ENCODE assay signal across 31 cellular contexts in genomic region chr2:188770296-188770695, GRCh38.
"Had no signal": no experiment of that assay in that cellular context is flagged by ENCODE, and none has a peak within 500 bp of the region (broad histone marks: within the 10 kb centered on the region; RNA-seq: fewer than 3 reads in every experiment).

No MANE protein-coding gene starts in this region.

- ATAC-seq: activated naive CD4-positive, alpha-beta T cell treated with anti-CD3 and anti-CD28 coated beads, Interleukin-2, amount 50 U/mL, for 72 hours; activated naive CD8-positive, alpha-beta T cell treated with anti-CD3 and anti-CD28 coated beads, Interleukin-2, amount 50 U/mL, for 24 hours; activated T-cell treated with anti-CD3 and anti-CD28 coated beads, Interleukin-2, amount 50 U/mL, for 4 hours; activated T-cell treated with anti-CD3 and anti-CD28 coated beads, Interleukin-2, amount 50 U/mL, for 72 hours; activated T-helper 17 cell treated with anti-CD3 and anti-CD28 coated beads, Interleukin-2, amount 50 U/mL, for 72 hours; body of pancreas had no signal

- H3K9me3 ChIP-seq: adrenal gland, ascending aorta, body of pancreas, breast epithelium had no signal

- H3K36me3 ChIP-seq: adrenal gland, ascending aorta, brain microvascular endothelial cell, breast epithelium, cardiac muscle cell had no signal

- H3K4me3 ChIP-seq: adrenal gland, ascending aorta, body of pancreas, breast epithelium, cardiac muscle cell had no signal

- H3K27ac ChIP-seq: adrenal gland, ascending aorta, body of pancreas, brain microvascular endothelial cell, breast epithelium, cardiac muscle cell had no signal

- H3K27me3 ChIP-seq: adrenal gland, ascending aorta, body of pancreas, brain microvascular endothelial cell, breast epithelium, cardiac muscle cell had no signal

- DNase-seq: activated effector memory CD4-positive, alpha-beta T cell treated with anti-CD3 and anti-CD28 coated beads, Interleukin-2, amount 50 U/mL, for 16 hours; activated effector memory CD4-positive, alpha-beta T cell treated with Interleukin-2 at 50 U/mL for 16 hours; activated gamma-delta T cell; activated gamma-delta T cell treated with Interleukin-2 at 50 U/mL for 16 hours; activated naive CD4-positive, alpha-beta T cell; activated naive CD4-positive, alpha-beta T cell treated with anti-CD3 and anti-CD28 coated beads for 36 hours; activated naive CD4-positive, alpha-beta T cell treated with anti-CD3 and anti-CD28 coated beads, Interleukin-2, amount 10 ng/mL, durations not matched to agents 7 days and 5 days; activated naive CD4-positive, alpha-beta T cell treated with anti-CD3 and anti-CD28 coated beads, Interleukin-2, amount 50 U/mL, for 16 hours; activated naive CD4-positive, alpha-beta T cell treated with Interleukin-2 at 50 U/mL for 16 hours; activated naive CD8-positive, alpha-beta T cell treated with anti-CD3 and anti-CD28 coated beads for 36 hours; activated naive CD8-positive, alpha-beta T cell treated with anti-CD3 and anti-CD28 coated beads, Interleukin-2, amount 10 ng/mL, durations not matched to agents 7 days and 5 days; activated naive CD8-positive, alpha-beta T cell treated with anti-CD3 and anti-CD28 coated beads, Interleukin-2, amount 50 U/mL, for 24 hours; activated T-cell treated with anti-CD3 and anti-CD28 coated beads, Interleukin-2, amount 50 U/mL, for 24 hours; activated T-cell treated with anti-CD3 and anti-CD28 coated beads, Interleukin-2, amount 50 U/mL, for 4 hours; activated T-cell treated with anti-CD3 and anti-CD28 coated beads, Interleukin-2, amount 50 U/mL, for 48 hours; activated T-cell treated with anti-CD3 and anti-CD28 coated beads, Interleukin-2, amount 50 U/mL, for 72 hours; adrenal gland; amniotic stem cell; amygdala; anterior cingulate cortex; aorta; body of pancreas; brain microvascular endothelial cell; caudate nucleus; central memory CD4-positive, alpha-beta T cell; cerebellar nuclear complex had no signal

- H3K4me1 ChIP-seq: adrenal gland, body of pancreas, breast epithelium had no signal
